ENCODE assay signal across 9 cellular contexts in the genomic region with DNA sequence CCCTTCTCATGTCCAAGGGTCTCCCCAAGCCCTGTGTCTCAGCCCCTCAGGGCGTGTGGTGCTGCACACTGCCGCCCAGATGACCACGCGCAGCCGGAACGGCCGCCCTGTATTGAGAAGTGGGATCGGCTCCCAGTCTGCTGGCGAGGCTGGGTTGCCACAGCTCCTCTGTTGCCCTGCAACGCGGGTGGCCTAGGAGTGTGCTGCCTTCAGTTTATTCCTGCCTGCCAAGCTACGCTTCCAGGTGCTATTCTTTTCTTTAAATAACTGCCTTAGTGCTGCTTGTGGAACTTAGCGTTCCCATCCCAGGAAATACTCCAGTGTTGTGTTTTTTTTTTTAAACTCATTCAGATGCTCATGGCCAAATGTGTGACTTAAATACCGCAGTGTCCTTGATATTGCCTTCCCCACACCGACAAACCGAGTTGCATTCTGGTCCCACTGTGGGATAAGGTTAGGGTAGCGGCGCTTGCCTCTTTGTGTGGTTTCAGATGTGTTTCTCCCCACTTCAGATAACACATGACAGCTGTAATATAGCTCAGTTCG. TPM values are rescaled to one million over a fixed set of nuclear protein-coding genes. Genes with fewer than 3 reads are reported as not detected.
A peak's percentile ranks its signal among the peaks of the same experiment; 100 is the strongest.
DNase-seq lines count a peak whose midpoint lies in the region; ATAC-seq, FAIRE-seq and TF ChIP-seq lines count a peak whose summit lies in the region.
"Had no signal": no experiment of that assay in that cellular context is flagged by ENCODE, and none has a peak within 500 bp of the region (broad histone marks: within the 10 kb centered on the region; RNA-seq: fewer than 3 reads in every experiment).

No MANE protein-coding gene starts in this region.

- no peak overlapping the region for H3K4me3 ChIP-seq in HEK293 (ENCODE audit: low read depth, low read length)
- H3K4me3 ChIP-seq in iPS-20b (ENCODE audit: low read length) = no peak overlapping the region
- no peak overlapping the region for H3K4me3 ChIP-seq in small intestine (ENCODE audit: low read depth in 1 of 2, low read length in 2 of 2)

- no peak for TF ChIP-seq CTCF in HEK293 (tag by site-specific recombination; IDR thresholded peaks at IDR 0.05)

- no peak for ATAC-seq in GM18870 (IDR thresholded peaks at IDR 0.05; ENCODE audit: unreplicated experiment)
- ATAC-seq in GM21390 (IDR thresholded peaks at IDR 0.05; ENCODE audit: unreplicated experiment) = no peak

- peak in 46 of 58 donors; percentile 6 to 76 (median 48) for DNase-seq in anterior cingulate cortex (lab: John Stamatoyannopoulos, UW)
- DNase-seq in small intestine = no peak
- DNase-seq in NCI-H345 treated with DMSO at 0.1 percent for 48 hours (lab: John Stamatoyannopoulos, UW; ENCODE audit: unreplicated experiment) = no peak
- DNase-seq in germinal center (ENCODE audit: low spot score) = no peak
- DNase-seq: activated CD4-positive, alpha-beta T cell treated with anti-CD3 and anti-CD28 coated beads for 4 hours had no signal

- CTCF ChIA-PET in HEK293 (lab: Yijun Ruan, JAX) = interaction anchor here (0.7 to 3.0 kb wide), 4 partner anchors 27 to 120 kb away, joined by 3 to 13 read pairs (median 6); no protein-coding TSS in a partner anchor

- H3K4me1 ChIP-seq in HEK293 (ENCODE audit: control insufficient read depth, insufficient read depth, low read length) = peaks cover 71% of the 10 kb centered on the region
- H3K4me1 ChIP-seq in iPS-20b (ENCODE audit: insufficient read depth, low read length) = peaks cover 67% of the 10 kb centered on the region
- H3K4me1 ChIP-seq in small intestine (ENCODE audit: control insufficient read depth in 2 of 2, insufficient read depth in 1 of 2, low read depth in 1 of 2, low read length in 1 of 2) = peaks cover 41 to 59% of the 10 kb centered on the region in 2 donors

- H3K9me3 ChIP-seq in HEK293 (ENCODE audit: control insufficient read depth, insufficient read depth, low read depth, low read length) = no peaks in the 10 kb centered on the region
- no peaks in the 10 kb centered on the region for H3K9me3 ChIP-seq in iPS-20b (ENCODE audit: insufficient read depth, low read depth, low read length)
- no peaks in the 10 kb centered on the region for H3K9me3 ChIP-seq in small intestine (ENCODE audit: control insufficient read depth, low read depth)

- H3K9ac ChIP-seq in iPS-20b (ENCODE audit: low read depth, low read length) = peak overlapping the region; percentile 86

- 59 to 74% (median 69%) methylated on average over 18 to 19 of the region's 19 CpGs for WGBS in small intestine, 3 donors

- POLR2A ChIA-PET in HEK293 (lab: Yijun Ruan, JAX) = interaction anchor here (0.7 to 10.8 kb wide), 5 partner anchors 10 to 36 kb away, joined by 3 to 122 read pairs (median 6); partner anchors contain the start of gene ACTN4

- H3K36me3 ChIP-seq in HEK293 (ENCODE audit: control insufficient read depth in 2 of 2, insufficient read depth in 1 of 2, low read length in 2 of 2) = peaks cover 3 to 27% of the 10 kb centered on the region in 2 experiments; a peak in 2 of 3 replicates
- peaks cover 6% of the 10 kb centered on the region; the same call in 1 of the 2 replicates for H3K36me3 ChIP-seq in iPS-20b (ENCODE audit: insufficient read depth, low read depth, low read length)
- no peaks in the 10 kb centered on the region for H3K36me3 ChIP-seq in small intestine (ENCODE audit: control insufficient read depth in 2 of 2, insufficient read depth in 2 of 2, low read length in 2 of 2)

- H3K27me3 ChIP-seq in iPS-20b (ENCODE audit: insufficient read depth, low read length) = no peaks in the 10 kb centered on the region
- no peaks in the 10 kb centered on the region for H3K27me3 ChIP-seq in small intestine (ENCODE audit: control insufficient read depth in 2 of 2, insufficient read depth in 2 of 2, low read length in 2 of 2)

- H3K27ac ChIP-seq in HEK293 (ENCODE audit: extremely low read depth, low read depth, low read length) (no peak overlapping the region; the same call in 1 of the 2 replicates), iPS-20b (ENCODE audit: low read length) (peak overlapping the region; percentile 17), small intestine (ENCODE audit: low read depth in 1 of 2, low read length in 1 of 2) (peak overlapping the region; percentile 78 to 93)

- no peak for FAIRE-seq in small intestine (lab: Jason Lieb, UNC)

TF ChIP-seq in HEK293, 187 proteins besides CTCF, POLR2A, EP300 and RAD21:
- TF ChIP-seq SP7 (tag by site-specific recombination; IDR thresholded peaks at IDR 0.05) (no peak), ZNF785 (tag by site-specific recombination; IDR thresholded peaks at IDR 0.05) (no peak), ZSCAN18 (tag by site-specific recombination; IDR thresholded peaks at IDR 0.05) (no peak), ZNF600 (tag by site-specific recombination; IDR thresholded peaks at IDR 0.05) (peak; percentile 88), EGR2 (tag by site-specific recombination; IDR thresholded peaks at IDR 0.05; ENCODE audit: low read depth) (no peak), SP3 (tag by site-specific recombination; IDR thresholded peaks at IDR 0.05) (no peak), KLF17 (tag by site-specific recombination; IDR thresholded peaks at IDR 0.05) (0 out of 2 replicates have a peak, but pooled peaks have one; percentile 7)
- TF ChIP-seq, protein P1, sequence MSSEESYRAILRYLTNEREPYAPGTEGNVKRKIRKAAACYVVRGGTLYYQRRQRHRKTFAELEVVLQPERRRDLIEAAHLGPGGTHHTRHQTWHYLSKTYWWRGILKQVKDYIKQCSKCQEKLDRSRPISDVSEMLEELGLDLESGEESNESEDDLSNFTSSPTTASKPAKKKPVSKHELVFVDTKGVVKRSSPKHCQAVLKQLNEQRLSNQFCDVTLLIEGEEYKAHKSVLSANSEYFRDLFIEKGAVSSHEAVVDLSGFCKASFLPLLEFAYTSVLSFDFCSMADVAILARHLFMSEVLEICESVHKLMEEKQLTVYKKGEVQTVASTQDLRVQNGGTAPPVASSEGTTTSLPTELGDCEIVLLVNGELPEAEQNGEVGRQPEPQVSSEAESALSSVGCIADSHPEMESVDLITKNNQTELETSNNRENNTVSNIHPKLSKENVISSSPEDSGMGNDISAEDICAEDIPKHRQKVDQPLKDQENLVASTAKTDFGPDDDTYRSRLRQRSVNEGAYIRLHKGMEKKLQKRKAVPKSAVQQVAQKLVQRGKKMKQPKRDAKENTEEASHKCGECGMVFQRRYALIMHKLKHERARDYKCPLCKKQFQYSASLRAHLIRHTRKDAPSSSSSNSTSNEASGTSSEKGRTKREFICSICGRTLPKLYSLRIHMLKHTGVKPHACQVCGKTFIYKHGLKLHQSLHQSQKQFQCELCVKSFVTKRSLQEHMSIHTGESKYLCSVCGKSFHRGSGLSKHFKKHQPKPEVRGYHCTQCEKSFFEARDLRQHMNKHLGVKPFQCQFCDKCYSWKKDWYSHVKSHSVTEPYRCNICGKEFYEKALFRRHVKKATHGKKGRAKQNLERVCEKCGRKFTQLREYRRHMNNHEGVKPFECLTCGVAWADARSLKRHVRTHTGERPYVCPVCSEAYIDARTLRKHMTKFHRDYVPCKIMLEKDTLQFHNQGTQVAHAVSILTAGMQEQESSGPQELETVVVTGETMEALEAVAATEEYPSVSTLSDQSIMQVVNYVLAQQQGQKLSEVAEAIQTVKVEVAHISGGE (tag by site-specific recombination; conservative IDR thresholded peaks at IDR 0.05; ENCODE audit: low read depth) = peak; percentile 73; the same call in 1 of the 2 replicates
- TF ChIP-seq, protein P2, sequence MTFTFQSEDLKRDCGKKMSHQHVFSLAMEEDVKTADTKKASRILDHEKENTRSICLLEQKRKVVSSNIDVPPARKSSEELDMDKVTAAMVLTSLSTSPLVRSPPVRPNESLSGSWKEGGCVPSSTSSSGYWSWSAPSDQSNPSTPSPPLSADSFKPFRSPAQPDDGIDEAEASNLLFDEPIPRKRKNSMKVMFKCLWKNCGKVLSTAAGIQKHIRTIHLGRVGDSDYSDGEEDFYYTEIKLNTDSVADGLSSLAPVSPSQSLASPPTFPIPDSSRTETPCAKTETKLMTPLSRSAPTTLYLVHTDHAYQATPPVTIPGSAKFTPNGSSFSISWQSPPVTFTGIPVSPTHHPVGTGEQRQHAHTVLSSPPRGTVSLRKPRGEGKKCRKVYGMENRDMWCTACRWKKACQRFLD (tag by site-specific recombination; IDR thresholded peaks at IDR 0.05) = no peak
- TF ChIP-seq, protein P3, sequence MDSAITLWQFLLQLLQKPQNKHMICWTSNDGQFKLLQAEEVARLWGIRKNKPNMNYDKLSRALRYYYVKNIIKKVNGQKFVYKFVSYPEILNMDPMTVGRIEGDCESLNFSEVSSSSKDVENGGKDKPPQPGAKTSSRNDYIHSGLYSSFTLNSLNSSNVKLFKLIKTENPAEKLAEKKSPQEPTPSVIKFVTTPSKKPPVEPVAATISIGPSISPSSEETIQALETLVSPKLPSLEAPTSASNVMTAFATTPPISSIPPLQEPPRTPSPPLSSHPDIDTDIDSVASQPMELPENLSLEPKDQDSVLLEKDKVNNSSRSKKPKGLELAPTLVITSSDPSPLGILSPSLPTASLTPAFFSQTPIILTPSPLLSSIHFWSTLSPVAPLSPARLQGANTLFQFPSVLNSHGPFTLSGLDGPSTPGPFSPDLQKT (IDR thresholded peaks at IDR 0.05; ENCODE audit: borderline replicate concordance, low read depth, low read length) = no peak

RNA-seq across cellular contexts. Expression of gene ACTN4, which starts 16.6 kb away (rescaled TPM):
- polyA plus RNA-seq in small intestine = 100 to 1,000 TPM; 188 to 326 (median 291) TPM

RNA-seq across cellular contexts. Expression of gene EIF3K, which starts 45.0 kb away (rescaled TPM):
- 100 to 1,000 TPM; 619 to 710 (median 633) TPM for polyA plus RNA-seq in small intestine

RNA-seq across cellular contexts. Expression of gene MAP4K1, which starts 46.3 kb away (rescaled TPM):
- polyA plus RNA-seq in small intestine = 10 to 100 TPM in 1 of 3 donors, 1 to 10 TPM in 1, under 1 TPM in 1; 0.45 to 10.8 (median 4.0) TPM

Comparison
In these comparisons a context has a peak if more than half of its experiments do, and no peak if none do; other contexts are left out.
1. DNase-seq: peak in anterior cingulate cortex (46 of 58); none in small intestine (single experiment), NCI-H345 treated with DMSO at 0.1 percent for 48 hours (single experiment) and germinal center (single experiment).